Comparison of ENCODE assay signal across 9 cellular contexts in genomic region chr4:5890063-5890727, GRCh38. TPM values are rescaled to one million over a fixed set of nuclear protein-coding genes. Genes with fewer than 3 reads are reported as not detected.
DNase-seq lines count a peak whose midpoint lies in the region; FAIRE-seq and TF ChIP-seq lines count a peak whose summit lies in the region.
"Had no signal": no experiment of that assay in that cellular context is flagged by ENCODE, and none has a peak within 500 bp of the region (broad histone marks: within the 10 kb centered on the region; RNA-seq: fewer than 3 reads in every experiment).

No MANE protein-coding gene starts in this region.

- intact Hi-C loops in mammary epithelial cell (cut with micrococcal nuclease), result no loop called here

- CTCF ChIA-PET in mammary epithelial cell (lab: Charles Lee; ENCODE audit: low non-redundant PET), result no interaction called here

- H3K27ac ChIP-seq in astrocyte (ENCODE audit: low read depth, low read length), result no peak overlapping the region
- H3K27ac ChIP-seq in mammary epithelial cell (ENCODE audit: insufficient read depth, low read depth, low read length), result no peak overlapping the region
- H3K27ac ChIP-seq: brain microvascular endothelial cell had no signal

- in situ Hi-C loops in mammary epithelial cell (cut with MboI; ENCODE audit: low sequenced_read_pairs in 2 of 2), result no loop called here

- H3K9me3 Mint-ChIP-seq in astrocyte (ENCODE audit: unreplicated experiment) (peaks cover 2% of the 10 kb centered on the region), immature natural killer cell (peaks cover 0 to 3% (median 0%) of the 10 kb centered on the region in 6 donors)

- H3K4me3 ChIP-seq in astrocyte (ENCODE audit: insufficient read depth, low read depth, low read length) (peak overlapping the region; percentile 41), mammary epithelial cell (replicated peaks in 1 of 3; ENCODE audit: insufficient read depth in 1 of 3, low read depth in 2 of 3, low read length in 3 of 3) (no peak overlapping the region)

- H3K4me1 ChIP-seq in astrocyte (ENCODE audit: insufficient read depth, low read length) (peaks cover 10% of the 10 kb centered on the region), mammary epithelial cell (ENCODE audit: insufficient read depth, low read length) (no peaks in the 10 kb centered on the region)

- FAIRE-seq in astrocyte (lab: Jason Lieb, UNC), result no peak

- H3K4me2 ChIP-seq in astrocyte (ENCODE audit: low read length), result peak overlapping the region; percentile 73
- H3K4me2 ChIP-seq in mammary epithelial cell (ENCODE audit: insufficient read depth, low read depth, low read length), result no peak overlapping the region

- no TSS peak for BruUV-seq in mammary epithelial cell (replicated peaks; lab: Mats Ljungman, UMichigan)

- H3K9me3 ChIP-seq in astrocyte (ENCODE audit: insufficient read depth, low read depth, low read length), result no peaks in the 10 kb centered on the region
- H3K9me3 ChIP-seq in mammary epithelial cell (replicated peaks; ENCODE audit: insufficient read depth, low read length), result no peaks in the 10 kb centered on the region

- H3K36me3 Mint-ChIP-seq in astrocyte (ENCODE audit: low read depth, unreplicated experiment) (peaks cover 5% of the 10 kb centered on the region), immature natural killer cell (no peaks in the 10 kb centered on the region)

- dilution Hi-C loops in mammary epithelial cell (cut with HindIII; ENCODE audit: low sequenced_read_pairs), result no loop called here

- H3K27me3 Mint-ChIP-seq in astrocyte (ENCODE audit: low read depth, unreplicated experiment) (peaks cover 45% of the 10 kb centered on the region), immature natural killer cell (ENCODE audit: low read depth in 3 of 3) (peaks cover 18 to 37% (median 32%) of the 10 kb centered on the region in 3 donors)

- H4K20me1 ChIP-seq in astrocyte (ENCODE audit: insufficient read depth, low read length), result peaks cover 23% of the 10 kb centered on the region
- no peaks in the 10 kb centered on the region for H4K20me1 ChIP-seq in mammary epithelial cell (ENCODE audit: insufficient read depth, low read length)

- H3K79me2 ChIP-seq in astrocyte (ENCODE audit: insufficient read depth, low read length) (peaks cover 22% of the 10 kb centered on the region), mammary epithelial cell (ENCODE audit: insufficient read depth, low read length) (no peaks in the 10 kb centered on the region)

- WGBS in mammary epithelial cell (ENCODE audit: low coverage, missing lambda C conversion rate), result 3% methylated on average over 19 of the region's 41 CpGs

- H3K9ac ChIP-seq in astrocyte (ENCODE audit: low read length) (no peak overlapping the region), mammary epithelial cell (ENCODE audit: insufficient read depth, low read length) (no peak overlapping the region)

- H3K36me3 ChIP-seq in astrocyte (ENCODE audit: insufficient read depth, low read length), result no peaks in the 10 kb centered on the region
- H3K36me3 ChIP-seq in mammary epithelial cell (ENCODE audit: insufficient read depth, low read length), result no peaks in the 10 kb centered on the region
- H3K36me3 ChIP-seq: brain microvascular endothelial cell had no signal

- TF ChIP-seq CTCF in astrocyte (IDR thresholded peaks at IDR 0.05; ENCODE audit: insufficient read depth, low read depth, low read length) (no peak), mammary epithelial cell (conservative IDR thresholded peaks at IDR 0.05 in 1 of 2, IDR thresholded peaks at IDR 0.05 in 1 of 2; ENCODE audit: extremely low read depth in 1 of 2, insufficient read depth in 1 of 2, low read depth in 1 of 2, low read length in 2 of 2) (no peak)

- H3K4me1 Mint-ChIP-seq in astrocyte (ENCODE audit: low read depth, unreplicated experiment) (peaks cover 4% of the 10 kb centered on the region), immature natural killer cell (peaks cover 5 to 11% of the 10 kb centered on the region in 2 donors)

- H3K27me3 ChIP-seq in astrocyte (ENCODE audit: insufficient read depth, low read length), result peaks cover 57% of the 10 kb centered on the region
- peaks cover 68% of the 10 kb centered on the region for H3K27me3 ChIP-seq in mammary epithelial cell (ENCODE audit: insufficient read depth, low read length)

- H2AFZ ChIP-seq in astrocyte (ENCODE audit: low read depth, low read length) (no peak overlapping the region), mammary epithelial cell (ENCODE audit: low read depth, low read length) (no peak overlapping the region)

- DNase-seq in D341Med (ENCODE audit: low spot score) (peak; percentile 89), NCI-H1694 (lab: John Stamatoyannopoulos, UW) (peak; percentile 64), astrocyte (ENCODE audit: low read depth) (peak; percentile 25), midbrain (lab: John Stamatoyannopoulos, UW) (peak; percentile 75), OCI-M2 (lab: John Stamatoyannopoulos, UW; ENCODE audit: unreplicated experiment) (no peak), mammary epithelial cell (no peak), immature natural killer cell (no peak)
- DNase-seq in activated CD8-positive, alpha-beta memory T cell treated with anti-CD3 and anti-CD28 coated beads, Interleukin-2, amount 50 U/mL, for 48 hours, result no peak

- H3K27ac Mint-ChIP-seq in astrocyte (ENCODE audit: unreplicated experiment) (no peak overlapping the region), immature natural killer cell (no peak overlapping the region)

- H3K4me3 Mint-ChIP-seq in astrocyte (ENCODE audit: unreplicated experiment) (peak overlapping the region; percentile 84), immature natural killer cell (peak overlapping the region in 1 of 5 donors; percentile 33)

RNA-seq across cellular contexts. Expression of gene CRMP1, which starts 2.7 kb away (rescaled TPM):
- total RNA-seq in astrocyte, result 59.6 and 67.4 TPM in 2 replicates
- total RNA-seq in mammary epithelial cell, result under 1 TPM; under 0.01 to 0.14 TPM
- 0.03 TPM for polyA plus RNA-seq in mammary epithelial cell
- not detected for polyA minus RNA-seq in mammary epithelial cell
- not detected for polyA plus RNA-seq in immature natural killer cell

Comparison
In these comparisons a context has a peak if more than half of its experiments do, and no peak if none do; other contexts are left out.
1. DNase-seq: peak in D341Med (single experiment), NCI-H1694 (single experiment), astrocyte (single experiment) and midbrain (single experiment); none in activated CD8-positive, alpha-beta memory T cell treated with anti-CD3 and anti-CD28 coated beads, Interleukin-2, amount 50 U/mL, for 48 hours (single experiment), OCI-M2 (single experiment), mammary epithelial cell (single experiment) and immature natural killer cell (0 of 3).
2. RNA of gene CRMP1, which starts 2.7 kb away (total RNA-seq): 59.6 to 67.4 TPM in astrocyte; under 0.01 to 0.14 TPM in mammary epithelial cell; every median in the first group is over 10 times any median in the second.